In genomic region chr5:36238896-36239295, GRCh38 we compare ENCODE assay signal across 15 cellular contexts. TPM values are rescaled to one million over a fixed set of nuclear protein-coding genes. Genes with fewer than 3 reads are reported as not detected.
DNase-seq lines count a peak whose midpoint lies in the region; ATAC-seq and TF ChIP-seq lines count a peak whose summit lies in the region.
"Had no signal": no experiment of that assay in that cellular context is flagged by ENCODE, and none has a peak within 500 bp of the region (broad histone marks: within the 10 kb centered on the region; RNA-seq: fewer than 3 reads in every experiment).

No MANE protein-coding gene starts in this region.

- DNase-seq in HAP-1 (ENCODE audit: low spot score in 2 of 2), result peak; percentile 37 to 80
- no peak for DNase-seq in immature natural killer cell
- DNase-seq in putamen (ENCODE audit: low spot score), result peak; percentile 26
- DNase-seq in central memory CD4-positive, alpha-beta T cell, result no peak
- no peak for DNase-seq in glomerular visceral epithelial cell (ENCODE audit: extremely low spot score)
- DNase-seq in WTC11 (ENCODE audit: low spot score), result no peak
- DNase-seq: foreskin keratinocyte; Kasumi-1; mesendoderm; NCI-H510A; SHP77; stimulated activated CD8-positive, alpha-beta memory T cell treated with anti-CD3 and anti-CD28 coated beads, Interleukin-4, amount 100 ng/mL, for 48 hours had no signal

- no peaks in the 10 kb centered on the region for H3K36me3 ChIP-seq in HAP-1 (replicated peaks)

- H3K27ac Mint-ChIP-seq in immature natural killer cell (peak overlapping the region in 5 of 6 donors; percentile 19 to 89 (median 39)), WTC11 (no peak overlapping the region)

- no peaks in the 10 kb centered on the region for H3K9me3 ChIP-seq in HAP-1

- H3K4me1 ChIP-seq in HAP-1, result peaks cover 25% of the 10 kb centered on the region

- in situ Hi-C loops in HAP-1 (cut with MboI; ENCODE audit: low sequenced_read_pairs), result no loop called here

- H3K4me3 Mint-ChIP-seq in immature natural killer cell, result no peak overlapping the region
- no peak overlapping the region for H3K4me3 Mint-ChIP-seq in WTC11

- H3K36me3 Mint-ChIP-seq in immature natural killer cell, result no peaks in the 10 kb centered on the region
- no peaks in the 10 kb centered on the region for H3K36me3 Mint-ChIP-seq in WTC11

- POLR2A ChIA-PET in WTC11 (lab: Charles Lee), result no interaction called here

- peaks cover 36 to 53% of the 10 kb centered on the region in 2 donors for H3K4me1 Mint-ChIP-seq in immature natural killer cell
- H3K4me1 Mint-ChIP-seq in WTC11, result peaks cover 25% of the 10 kb centered on the region

- H3K4me3 ChIP-seq in HAP-1, result no peak overlapping the region
- H3K4me3 ChIP-seq: GM12878 had no signal

- no peak for ATAC-seq in GM21423 (IDR thresholded peaks at IDR 0.05; ENCODE audit: unreplicated experiment)
- ATAC-seq in WTC11, result no peak
- ATAC-seq: foreskin keratinocyte, GM12878 had no signal

- H3K27me3 ChIP-seq in HAP-1 (ENCODE audit: low read depth), result no peaks in the 10 kb centered on the region
- H3K27me3 ChIP-seq: foreskin keratinocyte had no signal

- no peaks in the 10 kb centered on the region for H3K9me3 Mint-ChIP-seq in immature natural killer cell
- H3K9me3 Mint-ChIP-seq in WTC11, result no peaks in the 10 kb centered on the region

- TF ChIP-seq CTCF in VCaP (conservative IDR thresholded peaks at IDR 0.05) (no peak), WTC11 (IDR thresholded peaks at IDR 0.05) (no peak)

- CTCF ChIA-PET in WTC11 (lab: Charles Lee), result no interaction called here

- peak overlapping the region; percentile 95 for H3K27ac ChIP-seq in VCaP
- H3K27ac ChIP-seq: foreskin keratinocyte had no signal

- peaks cover 5 to 7% (median 6%) of the 10 kb centered on the region in 3 donors for H3K27me3 Mint-ChIP-seq in immature natural killer cell (ENCODE audit: low read depth in 3 of 3)
- peaks cover 18% of the 10 kb centered on the region for H3K27me3 Mint-ChIP-seq in WTC11 (ENCODE audit: low read depth)

TF ChIP-seq in WTC11, 78 proteins besides CTCF, POLR2A, EP300 and RAD21:
- TF ChIP-seq ZNF671 (CRISPR knock-in tag; IDR thresholded peaks at IDR 0.05) (no peak), JAZF1 (CRISPR knock-in tag; IDR thresholded peaks at IDR 0.05) (no peak), E2F4 (CRISPR knock-in tag; IDR thresholded peaks at IDR 0.05; ENCODE audit: borderline replicate concordance, low read depth) (no peak), ZNF396 (CRISPR knock-in tag; IDR thresholded peaks at IDR 0.05; ENCODE audit: borderline replicate concordance) (no peak), HMGA2 (CRISPR knock-in tag; IDR thresholded peaks at IDR 0.05) (no peak), ZBTB21 (CRISPR knock-in tag; IDR thresholded peaks at IDR 0.05; ENCODE audit: borderline replicate concordance) (no peak), PRDM15 (CRISPR knock-in tag; IDR thresholded peaks at IDR 0.05) (no peak), ESRRA (CRISPR knock-in tag; IDR thresholded peaks at IDR 0.05; ENCODE audit: borderline replicate concordance) (no peak), STAT6 (CRISPR knock-in tag; conservative IDR thresholded peaks at IDR 0.05; ENCODE audit: low read depth) (no peak), FOXP1 (CRISPR knock-in tag; IDR thresholded peaks at IDR 0.05; ENCODE audit: borderline replicate concordance) (no peak), SP1 (CRISPR knock-in tag; conservative IDR thresholded peaks at IDR 0.05) (no peak), NFE2L1 (CRISPR knock-in tag; IDR thresholded peaks at IDR 0.05) (no peak)

RNA-seq across cellular contexts. Expression of gene NADK2, which starts 2.8 kb away (rescaled TPM):
- polyA plus RNA-seq in immature natural killer cell, result 1 to 10 TPM; 7.2 to 9.8 (median 8.0) TPM
- total RNA-seq in WTC11 (2021), result 11.7 to 18.2 TPM (median 17.0 TPM) in 3 replicates

Comparison
In these comparisons a context has a peak if more than half of its experiments do, and no peak if none do; other contexts are left out.
1. DNase-seq: peak in HAP-1 (2 of 2) and putamen (single experiment); none in immature natural killer cell (0 of 3), central memory CD4-positive, alpha-beta T cell (single experiment), glomerular visceral epithelial cell (single experiment) and WTC11 (single experiment).